Comparison of ENCODE assay signal across 15 cellular contexts in genomic region chr22:19621372-19622060, GRCh38.
DNase-seq lines count a peak whose midpoint lies in the region; ATAC-seq and TF ChIP-seq lines count a peak whose summit lies in the region.
"Had no signal": no experiment of that assay in that cellular context is flagged by ENCODE, and none has a peak within 500 bp of the region (broad histone marks: within the 10 kb centered on the region; RNA-seq: fewer than 3 reads in every experiment).

No MANE protein-coding gene starts in this region.

- peak overlapping the region; percentile 21 for H3K4me3 Mint-ChIP-seq in activated naive CD4-positive, alpha-beta T cell treated with anti-CD3 and anti-CD28 coated beads for 36 hours
- no peak overlapping the region for H3K4me3 Mint-ChIP-seq in chondrocyte (ENCODE audit: unreplicated experiment)
- H3K4me3 Mint-ChIP-seq: activated naive CD8-positive, alpha-beta T cell; CD4-positive, CD25-positive, alpha-beta regulatory T cell had no signal

- H3K27me3 ChIP-seq in lung (ENCODE audit: control insufficient read depth, insufficient read depth): no peaks in the 10 kb centered on the region
- H3K27me3 ChIP-seq in thyroid gland: no peaks in the 10 kb centered on the region

- TF ChIP-seq POLR2A in thyroid gland (IDR thresholded peaks at IDR 0.05): no peak

- no peaks in the 10 kb centered on the region for H3K27me3 Mint-ChIP-seq in activated naive CD4-positive, alpha-beta T cell treated with anti-CD3 and anti-CD28 coated beads for 36 hours (ENCODE audit: low read depth)
- peaks cover 24% of the 10 kb centered on the region for H3K27me3 Mint-ChIP-seq in chondrocyte (ENCODE audit: low read depth)
- H3K27me3 Mint-ChIP-seq: activated naive CD8-positive, alpha-beta T cell; CD4-positive, CD25-positive, alpha-beta regulatory T cell had no signal

- no peaks in the 10 kb centered on the region for H3K9me3 Mint-ChIP-seq in activated naive CD4-positive, alpha-beta T cell treated with anti-CD3 and anti-CD28 coated beads for 36 hours
- no peaks in the 10 kb centered on the region for H3K9me3 Mint-ChIP-seq in chondrocyte (ENCODE audit: low read depth)
- H3K9me3 Mint-ChIP-seq: CD4-positive, CD25-positive, alpha-beta regulatory T cell had no signal

- ATAC-seq in lung (ENCODE audit: insufficient read depth, low FRiP score) (peak; percentile 23), GM18868 (IDR thresholded peaks at IDR 0.05; ENCODE audit: unreplicated experiment) (no peak), HG02852 (IDR thresholded peaks at IDR 0.05; ENCODE audit: unreplicated experiment) (no peak)

- H3K4me1 Mint-ChIP-seq in activated naive CD4-positive, alpha-beta T cell treated with anti-CD3 and anti-CD28 coated beads for 36 hours (ENCODE audit: low read depth): peaks cover 15% of the 10 kb centered on the region
- H3K4me1 Mint-ChIP-seq in chondrocyte (ENCODE audit: low read depth): no peaks in the 10 kb centered on the region

- H3K4me3 ChIP-seq in lung: no peak overlapping the region
- no peak overlapping the region for H3K4me3 ChIP-seq in thyroid gland (replicated peaks in 1 of 3)
- H3K4me3 ChIP-seq: PC-9 had no signal

- H3K27ac ChIP-seq in lung (ENCODE audit: low read depth in 1 of 2, low read length in 1 of 2) (peak overlapping the region; percentile 26 to 84), thyroid gland (peak overlapping the region; percentile 38 to 77 (median 75))
- H3K27ac ChIP-seq: PC-9 had no signal

- TF ChIP-seq CTCF in chondrocyte (IDR thresholded peaks at IDR 0.05) (no peak), lung (IDR thresholded peaks at IDR 0.05; ENCODE audit: control extremely low read depth, extremely low read depth) (no peak), thyroid gland (IDR thresholded peaks at IDR 0.05) (no peak)

- intact Hi-C loops in activated naive CD4-positive, alpha-beta T cell treated with anti-CD3 and anti-CD28 coated beads for 36 hours (cut with micrococcal nuclease): no loop called here
- intact Hi-C loops in thyroid gland (cut with DNase I): loop anchor here (10.0 kb wide), 1 partner anchor 477 kb away; the partner anchor contains the start of gene ESS2

- peaks cover 0 to 15% of the 10 kb centered on the region in 2 donors for H3K4me1 ChIP-seq in lung (ENCODE audit: control insufficient read depth in 2 of 2, insufficient read depth in 2 of 2, low read length in 2 of 2)
- H3K4me1 ChIP-seq in thyroid gland: peaks cover 23 to 24% of the 10 kb centered on the region in 2 donors

- no peak for DNase-seq in activated naive CD4-positive, alpha-beta T cell treated with anti-CD3 and anti-CD28 coated beads for 36 hours
- DNase-seq in activated naive CD4-positive, alpha-beta T cell treated with Interleukin-2 at 50 U/mL for 16 hours: no peak
- DNase-seq in chondrocyte (ENCODE audit: low spot score) (peak; percentile 19), lung (ENCODE audit: low spot score) (peak; percentile 54), thyroid gland (peak; percentile 63), NCI-H748 treated with DMSO at 0.1 percent for 48 hours (lab: John Stamatoyannopoulos, UW) (no peak)
- DNase-seq: 8988T; activated CD4-positive, CD25-positive, alpha-beta regulatory T cell treated with anti-CD3 and anti-CD28 coated beads, Interleukin-2, amount 50 U/mL, for 72 hours; CD4-positive, CD25-positive, alpha-beta regulatory T cell; NCI-H1105; PC-9; stimulated activated CD4-positive, alpha-beta T cell treated with anti-CD3 and anti-CD28 coated beads, Interleukin-1b, Interleukin-23, amount 100 ng/mL, for 48 hours had no signal

- H3K36me3 Mint-ChIP-seq in activated naive CD4-positive, alpha-beta T cell treated with anti-CD3 and anti-CD28 coated beads for 36 hours (ENCODE audit: low read depth): no peaks in the 10 kb centered on the region
- H3K36me3 Mint-ChIP-seq in chondrocyte (ENCODE audit: low read depth): no peaks in the 10 kb centered on the region
- H3K36me3 Mint-ChIP-seq: activated naive CD8-positive, alpha-beta T cell; CD4-positive, CD25-positive, alpha-beta regulatory T cell had no signal

- WGBS in lung, 2 donors: 48 to 67% methylated on average over 18 of the region's 18 CpGs
- 29 to 35% methylated on average over 18 of the region's 18 CpGs for WGBS in thyroid gland, 2 donors

- no peaks in the 10 kb centered on the region for H3K9me3 ChIP-seq in lung (ENCODE audit: control insufficient read depth in 2 of 2, insufficient read depth in 1 of 2, low read length in 1 of 2)
- no peaks in the 10 kb centered on the region for H3K9me3 ChIP-seq in thyroid gland

- CTCF ChIA-PET in activated naive CD4-positive, alpha-beta T cell treated with anti-CD3 and anti-CD28 coated beads for 36 hours (lab: Charles Lee): no interaction called here

- H3K27ac Mint-ChIP-seq in activated naive CD4-positive, alpha-beta T cell treated with anti-CD3 and anti-CD28 coated beads for 36 hours: no peak overlapping the region
- no peak overlapping the region for H3K27ac Mint-ChIP-seq in chondrocyte (ENCODE audit: unreplicated experiment)
- H3K27ac Mint-ChIP-seq: activated naive CD8-positive, alpha-beta T cell had no signal

- no peaks in the 10 kb centered on the region for H3K36me3 ChIP-seq in lung (ENCODE audit: control insufficient read depth in 2 of 2, insufficient read depth in 2 of 2, low read length in 2 of 2)
- H3K36me3 ChIP-seq in thyroid gland: no peaks in the 10 kb centered on the region

Comparison
In these comparisons a context has a peak if more than half of its experiments do, and no peak if none do; other contexts are left out.
1. DNase-seq: peak in chondrocyte (single experiment), lung (single experiment) and thyroid gland (2 of 2); none in activated naive CD4-positive, alpha-beta T cell treated with anti-CD3 and anti-CD28 coated beads for 36 hours (single experiment), activated naive CD4-positive, alpha-beta T cell treated with Interleukin-2 at 50 U/mL for 16 hours (single experiment) and NCI-H748 treated with DMSO at 0.1 percent for 48 hours (single experiment).